ENCODE assay signal across 28 cellular contexts in the genomic region with DNA sequence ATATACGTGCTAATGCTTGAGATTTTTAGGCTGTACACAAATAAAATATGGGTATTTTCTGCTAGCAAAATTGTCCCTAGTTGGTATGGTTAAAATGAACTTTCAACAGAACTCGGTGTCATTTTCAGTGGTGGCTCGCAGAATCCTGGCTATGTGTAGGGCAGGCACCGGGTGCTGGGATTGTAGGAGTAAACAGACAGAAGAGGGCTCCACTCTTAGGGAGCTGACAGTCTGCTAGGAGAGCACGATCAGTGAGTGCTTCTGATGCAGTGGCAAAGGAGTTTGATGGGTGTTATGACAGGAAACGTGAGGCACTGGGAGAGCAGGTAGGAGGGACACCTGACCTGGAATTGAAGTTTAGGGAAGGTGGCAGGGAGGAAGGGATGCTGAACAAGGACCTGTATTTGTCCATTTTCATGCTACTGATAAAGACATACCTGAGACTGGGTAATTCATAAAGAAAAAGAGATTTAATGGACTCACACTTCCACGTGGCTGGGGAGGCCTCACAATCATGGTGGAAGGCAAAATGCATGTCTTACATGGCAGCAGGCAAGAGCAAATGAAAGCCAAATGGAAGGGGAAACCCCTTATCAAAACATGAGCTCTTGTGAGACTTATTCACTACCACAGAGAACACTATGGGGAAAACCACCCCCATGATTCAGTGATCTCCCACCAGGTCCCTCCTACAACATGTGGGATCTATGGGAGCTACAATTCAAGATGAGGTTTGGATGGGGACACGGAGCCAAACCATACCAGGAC.
DNase-seq lines count a peak whose midpoint lies in the region; ATAC-seq, FAIRE-seq and TF ChIP-seq lines count a peak whose summit lies in the region.
"Had no signal": no experiment of that assay in that cellular context is flagged by ENCODE, and none has a peak within 500 bp of the region (broad histone marks: within the 10 kb centered on the region; RNA-seq: fewer than 3 reads in every experiment).

No MANE protein-coding gene starts in this region.

- H3K27ac Mint-ChIP-seq in activated T-cell treated with anti-CD3 and anti-CD28 coated beads, Interleukin-2, amount 50 U/mL, for 24 hours, result peak overlapping the region; percentile 60
- peak overlapping the region; percentile 76 for H3K27ac Mint-ChIP-seq in activated naive CD8-positive, alpha-beta T cell treated with anti-CD3 and anti-CD28 coated beads, Interleukin-2, amount 50 U/mL, for 24 hours
- no peak overlapping the region for H3K27ac Mint-ChIP-seq in T-helper 2 cell treated with Interferon-gamma antibody and Interleukin-4, amounts not matched to agents 5 μg/mL and 100 μg/mL, for 36 hours

- WGBS in A549 (ENCODE audit: missing lambda C conversion rate), result 55% methylated on average over 8 of the region's 8 CpGs
- 84 to 91% methylated on average over 8 of the region's 8 CpGs for WGBS in body of pancreas, 2 donors

- TF ChIP-seq RAD21 in A549 (conservative IDR thresholded peaks at IDR 0.05 in 1 of 2, IDR thresholded peaks at IDR 0.05 in 1 of 2), result no peak

- FAIRE-seq in A549 (lab: Jason Lieb, UNC), result no peak
- FAIRE-seq: bronchial epithelial cell, GM12892 had no signal

- H3K36me3 Mint-ChIP-seq in activated T-cell treated with anti-CD3 and anti-CD28 coated beads, Interleukin-2, amount 50 U/mL, for 24 hours (ENCODE audit: low read depth), result peaks cover 13% of the 10 kb centered on the region
- H3K36me3 Mint-ChIP-seq in activated naive CD8-positive, alpha-beta T cell treated with anti-CD3 and anti-CD28 coated beads, Interleukin-2, amount 50 U/mL, for 24 hours (ENCODE audit: low read depth), result peaks cover 12% of the 10 kb centered on the region
- H3K36me3 Mint-ChIP-seq in T-helper 2 cell treated with Interferon-gamma antibody and Interleukin-4, amounts not matched to agents 5 μg/mL and 100 μg/mL, for 36 hours (ENCODE audit: low read depth), result peaks cover 7% of the 10 kb centered on the region

- no peaks in the 10 kb centered on the region for H3K27me3 ChIP-seq in body of pancreas
- H3K27me3 ChIP-seq: adrenal gland, colonic mucosa, foreskin keratinocyte had no signal

- TF ChIP-seq POLR2A in A549 (IDR thresholded peaks at IDR 0.05; ENCODE audit: low read length) (no peak), body of pancreas (IDR thresholded peaks at IDR 0.05) (no peak)

- POLR2A ChIA-PET in A549 (lab: Yijun Ruan, JAX), result interaction anchor here (0.7 kb wide), 1 partner anchor 151 kb away, joined by 8 read pairs; no protein-coding TSS in a partner anchor

- no peak overlapping the region for H3K4me3 Mint-ChIP-seq in activated T-cell treated with anti-CD3 and anti-CD28 coated beads, Interleukin-2, amount 50 U/mL, for 24 hours
- H3K4me3 Mint-ChIP-seq in activated naive CD8-positive, alpha-beta T cell treated with anti-CD3 and anti-CD28 coated beads, Interleukin-2, amount 50 U/mL, for 24 hours, result no peak overlapping the region
- H3K4me3 Mint-ChIP-seq in T-helper 2 cell treated with Interferon-gamma antibody and Interleukin-4, amounts not matched to agents 5 μg/mL and 100 μg/mL, for 36 hours, result no peak overlapping the region
- H3K4me3 Mint-ChIP-seq: T-cell had no signal

- H3K27me3 Mint-ChIP-seq in activated T-cell treated with anti-CD3 and anti-CD28 coated beads, Interleukin-2, amount 50 U/mL, for 24 hours, result no peaks in the 10 kb centered on the region
- no peaks in the 10 kb centered on the region for H3K27me3 Mint-ChIP-seq in activated naive CD8-positive, alpha-beta T cell treated with anti-CD3 and anti-CD28 coated beads, Interleukin-2, amount 50 U/mL, for 24 hours
- no peaks in the 10 kb centered on the region for H3K27me3 Mint-ChIP-seq in T-helper 2 cell treated with Interferon-gamma antibody and Interleukin-4, amounts not matched to agents 5 μg/mL and 100 μg/mL, for 36 hours (ENCODE audit: low read depth)
- H3K27me3 Mint-ChIP-seq: T-cell had no signal

- H3K9me3 ChIP-seq in A549, result peaks cover 6% of the 10 kb centered on the region; the same call in 1 of the 3 replicates
- H3K9me3 ChIP-seq in body of pancreas, result no peaks in the 10 kb centered on the region
- H3K9me3 ChIP-seq: adrenal gland, colonic mucosa, psoas muscle, thoracic aorta had no signal

- no peak for TF ChIP-seq EP300 in A549 (IDR thresholded peaks at IDR 0.05)

- H3K4me3 ChIP-seq in A549 (no peak overlapping the region), body of pancreas (no peak overlapping the region)
- H3K4me3 ChIP-seq: adrenal gland, colonic mucosa, psoas muscle, thoracic aorta had no signal

- no peak for DNase-seq in activated T-cell treated with anti-CD3 and anti-CD28 coated beads, Interleukin-2, amount 50 U/mL, for 24 hours
- no peak for DNase-seq in activated T-cell treated with anti-CD3 and anti-CD28 coated beads, Interleukin-2, amount 50 U/mL, for 1 hour
- DNase-seq in A549 (ENCODE audit: low read depth in 1 of 2, low spot score in 1 of 2) (no peak), HuH-7 (ENCODE audit: low spot score) (peak; percentile 12), body of pancreas (no peak)
- no peak for DNase-seq in activated naive CD8-positive, alpha-beta T cell treated with anti-CD3 and anti-CD28 coated beads, Interleukin-2, amount 50 U/mL, for 24 hours
- DNase-seq in T-helper 2 cell treated with Interferon-gamma antibody and Interleukin-4, amounts not matched to agents 5 μg/mL and 100 μg/mL, for 36 hours (ENCODE audit: low spot score), result no peak
- DNase-seq: adrenal gland; C1 segment of cervical spinal cord; Calu3; colonic mucosa; DND-41; effector memory CD4-positive, alpha-beta T cell; foreskin keratinocyte; left cardiac atrium; mesendoderm; NCI-H146; NCI-H524 treated with DMSO at 0.1 percent for 48 hours; NK-92 treated with Interleukin-12 subunit alpha and Interleukin-12 subunit beta, amount 100 ng/mL, for 24 hours; nucleus accumbens; psoas muscle; SIG-M5; T-cell had no signal

- CTCF ChIA-PET in A549 (lab: Yijun Ruan, JAX), result interaction anchor here (0.8 to 1.6 kb wide), 3 partner anchors 8 to 161 kb away, joined by 3 read pairs; no protein-coding TSS in a partner anchor

- H3K27ac ChIP-seq in A549, result no peak overlapping the region
- H3K27ac ChIP-seq in body of pancreas, result no peak overlapping the region
- H3K27ac ChIP-seq: adrenal gland, colonic mucosa, foreskin keratinocyte, KMS-11, psoas muscle, thoracic aorta had no signal

- H3K4me2 ChIP-seq in A549, result no peak overlapping the region
- H3K4me2 ChIP-seq: KMS-11 had no signal

- ATAC-seq in A549 (peak; percentile 50 to 56; a peak in 1 of 6 replicates), GM21576 (IDR thresholded peaks at IDR 0.05; ENCODE audit: unreplicated experiment) (no peak), body of pancreas (no peak)
- ATAC-seq in activated naive CD8-positive, alpha-beta T cell treated with anti-CD3 and anti-CD28 coated beads, Interleukin-2, amount 50 U/mL, for 24 hours, result peak; percentile 53
- ATAC-seq: foreskin keratinocyte, left cardiac atrium, psoas muscle, T-cell had no signal

- H3K4me1 Mint-ChIP-seq in activated T-cell treated with anti-CD3 and anti-CD28 coated beads, Interleukin-2, amount 50 U/mL, for 24 hours (ENCODE audit: low read depth), result peaks cover 47% of the 10 kb centered on the region
- H3K4me1 Mint-ChIP-seq in activated naive CD8-positive, alpha-beta T cell treated with anti-CD3 and anti-CD28 coated beads, Interleukin-2, amount 50 U/mL, for 24 hours, result peaks cover 47% of the 10 kb centered on the region
- peaks cover 24% of the 10 kb centered on the region for H3K4me1 Mint-ChIP-seq in T-helper 2 cell treated with Interferon-gamma antibody and Interleukin-4, amounts not matched to agents 5 μg/mL and 100 μg/mL, for 36 hours (ENCODE audit: low read depth)

- no peak for TF ChIP-seq CTCF in A549 (IDR thresholded peaks at IDR 0.05)
- no peak for TF ChIP-seq CTCF in body of pancreas (IDR thresholded peaks at IDR 0.05)

- peaks cover 15% of the 10 kb centered on the region for H3K9me3 Mint-ChIP-seq in activated T-cell treated with anti-CD3 and anti-CD28 coated beads, Interleukin-2, amount 50 U/mL, for 24 hours
- H3K9me3 Mint-ChIP-seq in activated naive CD8-positive, alpha-beta T cell treated with anti-CD3 and anti-CD28 coated beads, Interleukin-2, amount 50 U/mL, for 24 hours, result peaks cover 23% of the 10 kb centered on the region
- H3K9me3 Mint-ChIP-seq in T-helper 2 cell treated with Interferon-gamma antibody and Interleukin-4, amounts not matched to agents 5 μg/mL and 100 μg/mL, for 36 hours, result peaks cover 25% of the 10 kb centered on the region

- H3K36me3 ChIP-seq in body of pancreas (replicated peaks in 1 of 2; ENCODE audit: insufficient read depth in 1 of 2, low read depth in 2 of 2), result no peaks in the 10 kb centered on the region
- H3K36me3 ChIP-seq: adrenal gland, colonic mucosa, thoracic aorta had no signal

- H3K4me1 ChIP-seq in A549 (no peaks in the 10 kb centered on the region), body of pancreas (peaks cover 7% of the 10 kb centered on the region)
- H3K4me1 ChIP-seq: adrenal gland, colonic mucosa, foreskin keratinocyte, psoas muscle had no signal

- intact Hi-C loops in body of pancreas (cut with DNase I), result no loop called here

TF ChIP-seq in A549, 52 proteins besides CTCF, POLR2A, EP300 and RAD21:
- TF ChIP-seq RFX5 (IDR thresholded peaks at IDR 0.05), result no peak
- TF ChIP-seq KDM1A (IDR thresholded peaks at IDR 0.05; ENCODE audit: low read depth), result no peak
- TF ChIP-seq HEYL (CRISPR knock-in tag; IDR thresholded peaks at IDR 0.05), result no peak
- no peak for TF ChIP-seq MAZ (IDR thresholded peaks at IDR 0.05; ENCODE audit: borderline replicate concordance, low read depth, low read length)
- TF ChIP-seq ZC3H11A (IDR thresholded peaks at IDR 0.05), result no peak
- TF ChIP-seq, protein P1, sequence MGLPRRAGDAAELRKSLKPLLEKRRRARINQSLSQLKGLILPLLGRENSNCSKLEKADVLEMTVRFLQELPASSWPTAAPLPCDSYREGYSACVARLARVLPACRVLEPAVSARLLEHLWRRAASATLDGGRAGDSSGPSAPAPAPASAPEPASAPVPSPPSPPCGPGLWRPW (IDR thresholded peaks at IDR 0.05), result no peak
- TF ChIP-seq POLR2AphosphoS2 (conservative IDR thresholded peaks at IDR 0.05; ENCODE audit: low read length), result no peak
- TF ChIP-seq NR3C1 (IDR thresholded peaks at IDR 0.05), result no peak

Comparison
In these comparisons a context has a peak if more than half of its experiments do, and no peak if none do; other contexts are left out.
1. ATAC-seq: peak in A549 (2 of 2) and activated naive CD8-positive, alpha-beta T cell treated with anti-CD3 and anti-CD28 coated beads, Interleukin-2, amount 50 U/mL, for 24 hours (single experiment); none in GM21576 (single experiment) and body of pancreas (single experiment).